10 cellular contexts compared by ENCODE assay signal in the genomic region with DNA sequence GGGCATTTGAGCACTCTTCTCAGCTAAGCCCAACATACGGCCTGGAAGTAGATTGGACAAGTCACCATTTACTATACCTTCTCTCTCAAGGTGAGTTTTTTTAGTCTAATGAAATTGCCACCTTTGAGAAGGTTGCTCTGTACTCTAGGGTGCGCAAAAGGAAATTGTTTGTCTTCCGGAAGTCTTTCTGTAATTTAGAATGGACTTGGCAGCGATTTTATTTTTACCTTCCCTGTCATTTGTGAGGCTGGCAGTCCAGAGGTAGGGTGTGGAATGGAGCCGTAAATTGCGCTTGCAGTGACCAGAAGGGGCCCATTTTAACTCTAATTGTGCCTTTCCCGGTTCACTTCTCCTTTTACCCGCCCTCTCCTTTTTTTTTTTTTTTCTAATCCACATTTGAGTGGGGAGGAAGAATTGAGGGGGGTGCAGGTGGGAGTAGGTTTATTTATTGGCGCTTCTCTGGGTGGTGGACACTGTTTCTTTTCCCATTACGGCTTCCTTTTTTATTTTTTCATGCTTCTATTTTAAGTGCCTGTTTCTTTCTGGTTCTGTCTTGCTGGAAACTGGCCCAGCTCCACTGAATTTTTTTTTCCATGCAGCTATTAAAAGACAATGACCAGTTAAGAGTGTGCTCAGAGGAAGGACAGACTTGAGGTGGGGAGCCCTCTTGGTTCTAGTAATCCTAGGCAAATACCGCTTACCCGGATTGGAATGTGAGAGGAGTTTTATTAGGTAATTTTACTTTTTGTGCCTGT.
DNase-seq lines count a peak whose midpoint lies in the region; ATAC-seq, FAIRE-seq and TF ChIP-seq lines count a peak whose summit lies in the region.
"Had no signal": no experiment of that assay in that cellular context is flagged by ENCODE, and none has a peak within 500 bp of the region (broad histone marks: within the 10 kb centered on the region; RNA-seq: fewer than 3 reads in every experiment).

No MANE protein-coding gene starts in this region.

- H3K4me1 ChIP-seq in pancreas: peaks cover 30 to 35% (median 31%) of the 10 kb centered on the region in 3 donors

- H3K27me3 ChIP-seq in BJ (ENCODE audit: control insufficient read depth, insufficient read depth, low read length): no peaks in the 10 kb centered on the region
- no peaks in the 10 kb centered on the region for H3K27me3 ChIP-seq in pancreas

- peak; percentile 77 for DNase-seq in BJ (ENCODE audit: low read depth)
- peak; percentile 32 for DNase-seq in NOMO-1 treated with DMSO at 0.1 percent for 48 hours (lab: John Stamatoyannopoulos, UW; ENCODE audit: unreplicated experiment)
- peak; percentile 90 for DNase-seq in fibroblast of the aortic adventitia (ENCODE audit: low read depth)
- peak in 2 of 6 donors; percentile 35 to 60 for DNase-seq in pancreas
- no peak for DNase-seq in COLO668 (lab: John Stamatoyannopoulos, UW; ENCODE audit: unreplicated experiment)
- DNase-seq in GM19239 (ENCODE audit: insufficient read length, low spot score): no peak
- DNase-seq in NCI-H2171 (lab: John Stamatoyannopoulos, UW): no peak
- DNase-seq: CD8-positive, alpha-beta memory T cell had no signal

- no peaks in the 10 kb centered on the region for H3K9me3 ChIP-seq in pancreas

- peak overlapping the region; percentile 47 to 85 (median 68) for H3K27ac ChIP-seq in pancreas

- peak; percentile 64 for FAIRE-seq in pancreas (lab: Jason Lieb, UNC)
- no peak for FAIRE-seq in GM19239 (lab: Jason Lieb, UNC)
- FAIRE-seq: bronchial epithelial cell had no signal

- H3K4me3 ChIP-seq in BJ (ENCODE audit: low read depth, low read length) (no peak overlapping the region), fibroblast of the aortic adventitia (ENCODE audit: low read depth, low read length) (no peak overlapping the region), pancreas (no peak overlapping the region)

- CTCF ChIA-PET in BJ (lab: Yijun Ruan, JAX): interaction anchor here (0.6 to 2.0 kb wide), 5 partner anchors 13 to 69 kb away, joined by 3 to 5 read pairs (median 3); no protein-coding TSS in a partner anchor

- POLR2A ChIA-PET in BJ (lab: Charles Lee): interaction anchor here (0.7 kb wide), 1 partner anchor 13 kb away, joined by 3 read pairs; no protein-coding TSS in a partner anchor

- TF ChIP-seq CTCF in BJ (IDR thresholded peaks at IDR 0.05; ENCODE audit: insufficient read depth, low read depth, low read length) (no peak), fibroblast of the aortic adventitia (IDR thresholded peaks at IDR 0.05; ENCODE audit: insufficient read depth, low read length) (no peak), pancreas (IDR thresholded peaks at IDR 0.05) (no peak)

- 8 to 9% methylated on average over 12 of the region's 12 CpGs for WGBS in pancreas, 2 donors

- intact Hi-C loops in pancreas (cut with DNase I): no loop called here

- ATAC-seq in pancreas: peak; percentile 41 to 70 (median 52)
- ATAC-seq in HG03354 (IDR thresholded peaks at IDR 0.05; ENCODE audit: poor library complexity, severe bottlenecking, unreplicated experiment): no peak

- H3K36me3 ChIP-seq in BJ (ENCODE audit: control insufficient read depth, insufficient read depth, low read length) (no peaks in the 10 kb centered on the region), pancreas (no peaks in the 10 kb centered on the region)

Comparison
In these comparisons a context has a peak if more than half of its experiments do, and no peak if none do; other contexts are left out.
1. DNase-seq: peak in BJ (single experiment), NOMO-1 treated with DMSO at 0.1 percent for 48 hours (single experiment) and fibroblast of the aortic adventitia (single experiment); none in COLO668 (single experiment), GM19239 (single experiment) and NCI-H2171 (single experiment).